ENCODE assay signal across 22 cellular contexts in the genomic region with DNA sequence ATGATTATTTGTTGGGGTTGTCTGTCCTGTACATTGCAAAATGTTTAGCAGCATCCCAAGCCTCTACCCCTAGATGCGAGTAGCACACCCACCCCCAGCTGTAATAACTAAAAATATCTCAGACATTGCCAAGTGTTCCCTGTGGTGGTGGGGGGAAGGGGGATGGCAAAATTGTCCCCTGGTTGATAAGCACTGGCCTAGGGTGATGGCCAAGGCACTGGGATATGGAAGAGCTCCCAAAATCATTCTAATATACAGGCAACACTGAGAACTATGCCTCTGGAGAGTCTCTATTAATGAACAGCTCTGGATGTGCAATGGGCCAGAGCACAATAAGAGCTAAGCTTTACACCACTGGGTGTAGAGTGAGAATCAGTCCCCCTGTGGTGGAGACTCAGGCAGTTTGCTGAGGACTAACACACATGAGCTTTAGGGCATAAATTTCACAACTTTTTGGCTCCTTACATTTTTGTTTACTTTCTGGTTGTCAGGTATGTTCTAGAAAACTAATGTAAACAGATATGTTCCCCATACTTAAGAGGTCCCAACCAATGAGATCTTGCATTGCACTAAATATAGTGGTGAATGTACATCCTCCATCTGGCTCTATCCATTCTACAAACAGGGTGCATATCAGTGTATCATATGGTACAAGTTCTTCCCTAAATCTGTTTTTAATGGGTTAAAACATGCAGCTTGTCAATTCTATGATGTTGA. TPM values are rescaled to one million over a fixed set of nuclear protein-coding genes. Genes with fewer than 3 reads are reported as not detected.
"Had no signal": no experiment of that assay in that cellular context is flagged by ENCODE, and none has a peak within 500 bp of the region (broad histone marks: within the 10 kb centered on the region; RNA-seq: fewer than 3 reads in every experiment).

No MANE protein-coding gene starts in this region.

- H3K4me3 ChIP-seq: coronary artery, hepatocyte, left lung, lower lobe of right lung, ovary, psoas muscle, smooth muscle cell, stomach, thyroid gland had no signal

- DNase-seq: dermis blood vessel endothelial cell; effector memory CD8-positive, alpha-beta T cell; kidney; left lung; lower lobe of right lung; natural killer cell; occipital lobe; ovary; posterior cingulate gyrus; psoas muscle; stimulated activated CD4-positive, alpha-beta T cell treated with anti-CD3 and anti-CD28 coated beads, Interleukin-12 subunit alpha, Interleukin-12 subunit beta, amount 100 ng/mL, for 4 hours; stimulated activated CD4-positive, alpha-beta T cell treated with anti-CD3 and anti-CD28 coated beads, Interleukin-1b, Interleukin-23, amount 100 ng/mL, for 48 hours; stimulated activated CD4-positive, alpha-beta T cell treated with anti-CD3 and anti-CD28 coated beads, Interleukin-4, amount 100 ng/mL, for 1 hour; stimulated activated CD8-positive, alpha-beta memory T cell treated with anti-CD3 and anti-CD28 coated beads, Interleukin-4, amount 100 ng/mL, for 48 hours; stimulated activated naive CD4-positive, alpha-beta T cell treated with Interleukin-2 at 50 U/mL for 16 hours; stomach; thyroid gland; trophoblast cell had no signal

- H3K27me3 ChIP-seq: hepatocyte, left lung, ovary, stomach, thyroid gland had no signal

- H3K36me3 ChIP-seq: left lung, lower lobe of right lung, ovary, stomach, thyroid gland had no signal

- ATAC-seq: effector memory CD8-positive, alpha-beta T cell; left lung; lower lobe of right lung; natural killer cell; psoas muscle; sciatic nerve had no signal

- H3K4me1 ChIP-seq: left lung, lower lobe of right lung, psoas muscle, stomach, thyroid gland had no signal

- H3K27ac ChIP-seq: coronary artery, hepatocyte, left lung, lower lobe of right lung, ovary, psoas muscle, stomach, thyroid gland had no signal

- H3K9me3 ChIP-seq: left lung, lower lobe of right lung, ovary, psoas muscle, stomach, thyroid gland had no signal

RNA-seq across cellular contexts. Expression of a gene that starts 34.5 kb away (rescaled TPM):
- total RNA-seq: dermis blood vessel endothelial cell, natural killer cell had no signal
